Comparison of ENCODE assay signal across 18 cellular contexts in the genomic region with DNA sequence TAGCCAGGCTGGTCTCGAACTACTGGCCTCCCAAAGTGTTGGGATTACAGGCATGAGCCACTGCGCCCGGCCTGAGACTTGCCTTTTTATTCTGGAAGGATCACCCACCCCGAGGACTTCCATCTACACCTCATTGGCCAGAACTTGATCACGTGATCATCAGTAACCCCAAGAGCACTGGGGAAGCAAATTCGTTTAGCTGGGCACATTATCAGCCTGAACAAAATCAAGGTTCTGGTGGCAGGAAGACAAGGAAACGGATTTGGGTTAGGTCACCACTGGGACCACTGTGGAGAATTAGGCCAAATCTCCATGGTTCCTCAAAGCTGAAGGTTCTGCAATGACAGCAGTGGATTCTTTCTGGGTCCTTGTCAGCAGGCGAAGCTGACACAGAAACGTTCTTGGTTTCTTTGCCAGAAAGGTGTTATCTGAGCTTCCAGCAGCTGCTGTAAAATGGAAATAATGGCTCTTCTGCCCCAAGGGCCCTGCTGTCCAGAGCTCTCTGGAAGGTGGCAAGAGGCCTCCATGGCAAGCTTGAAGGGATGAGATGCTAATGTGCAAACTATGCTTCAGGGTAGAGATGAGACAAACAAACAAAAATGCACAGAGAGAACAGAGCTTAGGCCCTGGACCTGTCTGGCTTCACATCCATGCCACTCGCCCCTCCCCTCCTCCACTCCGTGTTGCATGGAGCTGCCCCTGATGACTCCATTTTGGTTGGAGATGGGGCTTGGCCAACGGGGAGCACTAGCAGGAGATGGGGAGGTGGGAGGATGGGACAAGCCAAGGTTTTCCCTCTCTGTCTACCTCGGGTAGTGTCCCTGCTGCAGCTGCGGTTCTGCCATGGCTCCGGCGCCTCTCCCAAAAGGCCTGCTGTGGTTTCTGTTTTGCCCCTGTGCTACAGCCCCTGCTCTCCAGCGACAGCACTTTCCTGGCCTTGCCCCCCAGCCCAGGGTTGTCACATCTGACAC. TPM values are rescaled to one million over a fixed set of nuclear protein-coding genes. Genes with fewer than 3 reads are reported as not detected.
DNase-seq lines count a peak whose midpoint lies in the region; ATAC-seq, FAIRE-seq and TF ChIP-seq lines count a peak whose summit lies in the region.
"Had no signal": no experiment of that assay in that cellular context is flagged by ENCODE, and none has a peak within 500 bp of the region (broad histone marks: within the 10 kb centered on the region; RNA-seq: fewer than 3 reads in every experiment).

No MANE protein-coding gene starts in this region.

- no peak overlapping the region for H3K4me3 Mint-ChIP-seq in neural progenitor cell
- H3K4me3 Mint-ChIP-seq: CD14-positive monocyte, HFFc6 had no signal

- RAD21 ChIA-PET in GM12878 (lab: Charles Lee; ENCODE audit: unreplicated experiment), result interaction anchor here (0.6 kb wide), 1 partner anchor 1084 kb away, joined by 5 read pairs; no protein-coding TSS in a partner anchor

- H3K9ac ChIP-seq in GM12878 (ENCODE audit: control insufficient read depth, insufficient read depth, low read length) (no peak overlapping the region), neural progenitor cell (no peak overlapping the region)

- TF ChIP-seq EP300 in GM12878 (IDR thresholded peaks at IDR 0.05; ENCODE audit: borderline replicate concordance in 1 of 2, control insufficient read depth in 1 of 2, low read depth in 2 of 2, low read length in 2 of 2), result no peak

- in situ Hi-C loops in G401 (cut with HindIII; ENCODE audit: low sequenced_read_pairs), result no loop called here
- in situ Hi-C loops in GM12878 (cut with MboI), result loop anchor here (10.0 kb wide), 1 partner anchor 967 kb away; no protein-coding TSS in a partner anchor

- no peak for ATAC-seq in GM12878
- no peak for ATAC-seq in GM19328 (IDR thresholded peaks at IDR 0.05; ENCODE audit: unreplicated experiment)
- no peak for ATAC-seq in GM21576 (IDR thresholded peaks at IDR 0.05; ENCODE audit: unreplicated experiment)
- ATAC-seq in GM18873 (IDR thresholded peaks at IDR 0.05; ENCODE audit: low FRiP score, unreplicated experiment), result no peak

- H3K9me3 Mint-ChIP-seq in neural progenitor cell, result peaks cover 11% of the 10 kb centered on the region

- 51% methylated on average over 16 of the region's 17 CpGs for WGBS in GM12878 (ENCODE audit: insufficient coverage, insufficient replicate concordance, low lambda C conversion rate, missing lambda C conversion rate)

- peaks cover 10% of the 10 kb centered on the region for H3K4me1 ChIP-seq in GM12878 (ENCODE audit: control insufficient read depth, insufficient read depth, low read length)
- H3K4me1 ChIP-seq in neural progenitor cell, result no peaks in the 10 kb centered on the region

- no peaks in the 10 kb centered on the region for H3K79me2 ChIP-seq in GM12878 (ENCODE audit: control insufficient read depth, insufficient read depth, low read length)
- no peaks in the 10 kb centered on the region for H3K79me2 ChIP-seq in neural progenitor cell (ENCODE audit: low read depth)

- H3K36me3 Mint-ChIP-seq in neural progenitor cell, result no peaks in the 10 kb centered on the region
- H3K36me3 Mint-ChIP-seq: CD14-positive monocyte, IgD-negative memory B cell had no signal

- H3K27me3 ChIP-seq in GM12878 (replicated peaks in 1 of 2; ENCODE audit: control insufficient read depth in 2 of 2, insufficient read depth in 2 of 2, low read length in 1 of 2) (no peaks in the 10 kb centered on the region), neural progenitor cell (peaks cover 3% of the 10 kb centered on the region)

- peak overlapping the region; percentile 76 for H3K27ac Mint-ChIP-seq in neural progenitor cell
- H3K27ac Mint-ChIP-seq: HFFc6 had no signal

- BruUV-seq in GM12878 (replicated peaks; lab: Mats Ljungman, UMichigan), result no TSS peak

- H3K4me3 ChIP-seq in GM12878 (no peak overlapping the region), neural progenitor cell (no peak overlapping the region)

- H3K9me3 ChIP-seq in GM12878 (replicated peaks; ENCODE audit: control insufficient read depth, insufficient read depth, low read length) (peaks cover 9% of the 10 kb centered on the region; the same call in 2 of the 3 replicates), neural progenitor cell (ENCODE audit: low read depth) (no peaks in the 10 kb centered on the region)

- no peak for TF ChIP-seq POLR2A in GM12878 (IDR thresholded peaks at IDR 0.05; ENCODE audit: low read depth, low read length)

- no peak overlapping the region for H2AFZ ChIP-seq in GM12878 (ENCODE audit: control insufficient read depth, low read depth, low read length)
- H2AFZ ChIP-seq in neural progenitor cell (replicated peaks), result peak overlapping the region; percentile 68

- peak; percentile 66 for DNase-seq in DMS 273 (lab: John Stamatoyannopoulos, UW; ENCODE audit: unreplicated experiment)
- peak; percentile 59 for DNase-seq in G401 (ENCODE audit: low spot score)
- DNase-seq in GM12878 (ENCODE audit: low read depth, low spot score), result no peak
- no peak for DNase-seq in neural progenitor cell (ENCODE audit: low spot score)
- DNase-seq: ACHN, HFFc6, MM.1S, NCI-H1092, NCI-H2081, NCI-H748 treated with DMSO at 0.1 percent for 48 hours, OCI-M1, Right ventricle myocardium superior had no signal

- peaks cover 5% of the 10 kb centered on the region for H3K27me3 Mint-ChIP-seq in neural progenitor cell (ENCODE audit: insufficient read depth, low read depth)

- CTCF ChIA-PET in GM12878 (lab: Yijun Ruan, JAX), result interaction anchor here (0.9 to 2.2 kb wide), 4 partner anchors 10 to 469 kb away, joined by 3 to 7 read pairs (median 3); no protein-coding TSS in a partner anchor

- peaks cover 2% of the 10 kb centered on the region for H3F3A ChIP-seq in neural progenitor cell (ENCODE audit: low read depth)

- no peak for FAIRE-seq in GM12878 (lab: Jason Lieb, UNC)
- FAIRE-seq: H54 had no signal

- no peak for TF ChIP-seq RAD21 in GM12878 (IDR thresholded peaks at IDR 0.05; ENCODE audit: insufficient read depth, low read depth, low read length)

- H3K27ac ChIP-seq in GM12878 (ENCODE audit: control insufficient read depth, insufficient read depth) (no peak overlapping the region), neural progenitor cell (no peak overlapping the region)

- no peaks in the 10 kb centered on the region for H4K20me1 ChIP-seq in GM12878 (ENCODE audit: control insufficient read depth, insufficient read depth)
- no peaks in the 10 kb centered on the region for H4K20me1 ChIP-seq in neural progenitor cell (ENCODE audit: low read depth)

- intact Hi-C loops in GM12878 (cut with micrococcal nuclease; ENCODE audit: unreplicated experiment), result no loop called here

- TF ChIP-seq CTCF in GM12878 (IDR thresholded peaks at IDR 0.05 in 2 of 3, conservative IDR thresholded peaks at IDR 0.05 in 1 of 3; ENCODE audit: control insufficient read depth in 2 of 3, extremely low read depth in 1 of 3, insufficient read depth in 1 of 3, low read depth in 3 of 3, low read length in 3 of 3), result no peak
- TF ChIP-seq CTCF in neural progenitor cell (IDR thresholded peaks at IDR 0.05), result no peak

- H3K36me3 ChIP-seq in GM12878 (ENCODE audit: control insufficient read depth in 2 of 2, insufficient read depth in 2 of 2, low read length in 1 of 2), result no peaks in the 10 kb centered on the region
- H3K36me3 ChIP-seq in neural progenitor cell, result no peaks in the 10 kb centered on the region

- POLR2A ChIA-PET in GM12878 (lab: Charles Lee), result no interaction called here

- H3K4me1 Mint-ChIP-seq in neural progenitor cell, result peaks cover 13% of the 10 kb centered on the region
- H3K4me1 Mint-ChIP-seq: IgD-negative memory B cell had no signal

- SMC1A ChIA-PET in GM12878 (lab: Charles Lee; ENCODE audit: uncharacterized antibody, unreplicated experiment), result interaction anchor here (1.1 to 2.5 kb wide), 2 partner anchors 467 to 468 kb away, joined by 3 to 6 read pairs; no protein-coding TSS in a partner anchor

- H3K4me2 ChIP-seq in GM12878 (ENCODE audit: control insufficient read depth, insufficient read depth), result no peak overlapping the region
- H3K4me2 ChIP-seq in neural progenitor cell, result no peak overlapping the region

RNA-seq across cellular contexts. Expression of a gene that starts 28.4 kb away (rescaled TPM):
- total RNA-seq in G401 (2014; rRNA removed; shearing (Covaris generic)), result 52.6 and 58.4 TPM in 2 replicates
- 25.8 and 26.2 TPM in 2 replicates for total RNA-seq in GM12878 (2013; cell fraction: nucleolus; rRNA removed)
- 23.6 and 25.2 TPM in 2 replicates for total RNA-seq in GM12878 (2014; rRNA removed)
- 12.7 and 13.0 TPM in 2 replicates for total RNA-seq in GM12878 (2014; rRNA removed; fragmentation: Illumina TruSeq; extraction: Trizol)
- 15.1 and 17.0 TPM in 2 replicates for total RNA-seq in GM12878 (2021)
- 3.0 TPM for polyA plus RNA-seq in GM12878 (2011; ENCODE audit: low read depth)
- 7.1 and 10.9 TPM in 2 replicates for polyA plus RNA-seq in GM12878 (2011; rRNA removed)
- polyA plus RNA-seq in GM12878 (2011; cell fraction: cytosol; rRNA removed), result 12.7 and 20.6 TPM in 2 replicates
- 15.3 and 17.9 TPM in 2 replicates for polyA plus RNA-seq in GM12878 (2011; cell fraction: nucleus; rRNA removed)
- polyA plus RNA-seq in GM12878 (2012), result 6.8 and 9.2 TPM in 2 replicates
- polyA plus RNA-seq in GM12878 (2014; fragmentation: Illumina TruSeq; extraction: Trizol), result 8.0 and 15.6 TPM in 2 replicates
- 1 to 10 TPM; 4.5 to 8.3 TPM for polyA plus RNA-seq in GM12878 (2014; fragmentation: Nextera tagmentation; extraction: Ambion mirVana)
- 25.5 and 29.0 TPM in 2 replicates for polyA plus RNA-seq in GM12878 (2014; rRNA removed)
- polyA plus RNA-seq in GM12878 (2016; fragmentation: Nextera tagmentation; extraction: Ambion mirVana), result 10 to 100 TPM; 22.1 to 30.3 TPM
- polyA minus RNA-seq in GM12878 (2011; rRNA and poly(A)+ RNA removed), result 10.1 and 17.8 TPM in 2 replicates
- 3.2 and 5.0 TPM in 2 replicates for polyA minus RNA-seq in GM12878 (2011; cell fraction: cytosol; rRNA and poly(A)+ RNA removed)
- 17.8 and 27.7 TPM in 2 replicates for polyA minus RNA-seq in GM12878 (2011; cell fraction: nucleus; rRNA and poly(A)+ RNA removed)
- 12.2 and 26.6 TPM in 2 replicates for total RNA-seq in neural progenitor cell (ENCODE audit: low replicate concordance)

RNA-seq across cellular contexts. Expression of a gene that starts 52.3 kb away (rescaled TPM):
- total RNA-seq in G401 (2014; rRNA removed; shearing (Covaris generic)), result 14.0 and 33.9 TPM in 2 replicates
- total RNA-seq in GM12878 (2013; cell fraction: nucleolus; rRNA removed), result 75.9 and 78.2 TPM in 2 replicates
- 23.6 and 26.8 TPM in 2 replicates for total RNA-seq in GM12878 (2014; rRNA removed)
- total RNA-seq in GM12878 (2014; rRNA removed; fragmentation: Illumina TruSeq; extraction: Trizol), result 26.2 and 27.9 TPM in 2 replicates
- 26.3 and 28.5 TPM in 2 replicates for total RNA-seq in GM12878 (2021)
- 6.7 TPM for polyA plus RNA-seq in GM12878 (2011; ENCODE audit: low read depth)
- polyA plus RNA-seq in GM12878 (2011; rRNA removed), result 26.9 and 27.5 TPM in 2 replicates
- polyA plus RNA-seq in GM12878 (2011; cell fraction: cytosol; rRNA removed), result 11.1 and 11.2 TPM in 2 replicates
- polyA plus RNA-seq in GM12878 (2011; cell fraction: nucleus; rRNA removed), result 15.3 and 25.3 TPM in 2 replicates
- 3.9 and 10.2 TPM in 2 replicates for polyA plus RNA-seq in GM12878 (2012)
- 19.4 and 25.8 TPM in 2 replicates for polyA plus RNA-seq in GM12878 (2014; fragmentation: Illumina TruSeq; extraction: Trizol)
- polyA plus RNA-seq in GM12878 (2014; fragmentation: Nextera tagmentation; extraction: Ambion mirVana), result 1 to 10 TPM; 5.0 to 7.4 TPM
- 18.5 TPM in 2 replicates for polyA plus RNA-seq in GM12878 (2014; rRNA removed)
- polyA plus RNA-seq in GM12878 (2016; fragmentation: Nextera tagmentation; extraction: Ambion mirVana), result 10 to 100 TPM; 23.8 to 29.7 TPM
- 57.4 and 68.0 TPM in 2 replicates for polyA minus RNA-seq in GM12878 (2011; rRNA and poly(A)+ RNA removed)
- polyA minus RNA-seq in GM12878 (2011; cell fraction: cytosol; rRNA and poly(A)+ RNA removed), result 7.2 and 11.3 TPM in 2 replicates
- 65.0 and 124 TPM in 2 replicates for polyA minus RNA-seq in GM12878 (2011; cell fraction: nucleus; rRNA and poly(A)+ RNA removed)
- total RNA-seq in neural progenitor cell (ENCODE audit: low replicate concordance), result 51.8 and 52.1 TPM in 2 replicates

Comparison
In these comparisons a context has a peak if more than half of its experiments do, and no peak if none do; other contexts are left out.
1. DNase-seq: peak in DMS 273 (single experiment) and G401 (single experiment); none in GM12878 (single experiment) and neural progenitor cell (single experiment).